ENCODE assay signal across 8 cellular contexts in the genomic region with DNA sequence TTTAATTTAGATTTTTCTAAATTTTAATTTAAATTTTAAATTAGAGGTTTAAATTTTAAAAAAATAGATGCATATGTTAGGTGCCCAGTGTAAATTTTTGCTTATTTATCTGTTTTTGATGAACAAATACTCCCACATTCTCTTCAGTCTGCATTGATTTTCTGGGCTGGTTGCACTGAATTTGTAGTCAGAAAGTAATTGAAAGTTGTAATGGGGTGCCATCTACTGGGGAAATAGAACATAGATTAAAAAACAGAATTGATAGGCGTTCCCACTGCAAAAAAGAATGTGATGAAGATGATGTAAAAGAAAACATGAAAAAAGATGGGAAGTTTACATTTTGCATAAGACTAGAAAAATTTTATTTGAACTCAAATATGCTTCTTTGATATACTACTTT. TPM values are rescaled to one million over a fixed set of nuclear protein-coding genes. Genes with fewer than 3 reads are reported as not detected.
A peak's percentile ranks its signal among the peaks of the same experiment; 100 is the strongest.
DNase-seq lines count a peak whose midpoint lies in the region; ATAC-seq and TF ChIP-seq lines count a peak whose summit lies in the region.

No MANE protein-coding gene starts in this region.

- H3K4me3 ChIP-seq in BJ (ENCODE audit: low read depth, low read length) (no peak overlapping the region), breast epithelium (no peak overlapping the region), mesendoderm (ENCODE audit: low read length) (no peak overlapping the region)

- no peak overlapping the region for H3K23ac ChIP-seq in mesendoderm (ENCODE audit: low read length)

- no peak for TF ChIP-seq POLR2A in breast epithelium (IDR thresholded peaks at IDR 0.05)

- WGBS in mesendoderm (ENCODE audit: extremely low coverage, insufficient coverage, low lambda C conversion rate): no CpG with 5 or more reads among the region's 1 CpG

- H3K4me2 ChIP-seq in mesendoderm (ENCODE audit: low read length): no peak overlapping the region

- no peaks in the 10 kb centered on the region for H3K9me3 ChIP-seq in breast epithelium

- H3K18ac ChIP-seq in mesendoderm (ENCODE audit: low read length): no peak overlapping the region

- H3K4ac ChIP-seq in mesendoderm (ENCODE audit: low read depth, low read length): no peak overlapping the region

- DNase-seq in BJ (ENCODE audit: low read depth) (no peak), NCI-H2227 (lab: John Stamatoyannopoulos, UW; ENCODE audit: unreplicated experiment) (peak; percentile 60), breast epithelium (ENCODE audit: low spot score in 2 of 2) (no peak), mesendoderm (peak; percentile 46)
- no peak for DNase-seq in activated T-cell treated with anti-CD3 and anti-CD28 coated beads, Interleukin-2, amount 50 U/mL, for 48 hours

- H3K4me1 ChIP-seq in breast epithelium (no peaks in the 10 kb centered on the region), mesendoderm (ENCODE audit: control insufficient read depth, low read depth, low read length) (no peaks in the 10 kb centered on the region)

- peak; percentile 55 for ATAC-seq in GM21825 (IDR thresholded peaks at IDR 0.05; ENCODE audit: unreplicated experiment)
- no peak for ATAC-seq in HG03280 (IDR thresholded peaks at IDR 0.05; ENCODE audit: unreplicated experiment)
- no peak for ATAC-seq in HG03159 (IDR thresholded peaks at IDR 0.05; ENCODE audit: unreplicated experiment)

- no peak overlapping the region for H2BK120ac ChIP-seq in mesendoderm (ENCODE audit: low read depth, low read length)

- no peaks in the 10 kb centered on the region for H3K36me3 ChIP-seq in BJ (ENCODE audit: control insufficient read depth, insufficient read depth, low read length)
- no peaks in the 10 kb centered on the region for H3K36me3 ChIP-seq in breast epithelium
- H3K36me3 ChIP-seq in mesendoderm (ENCODE audit: control insufficient read depth, insufficient read depth, low read length): no peaks in the 10 kb centered on the region

- no peak overlapping the region for H3K56ac ChIP-seq in mesendoderm (ENCODE audit: low read length)

- H2AK5ac ChIP-seq in mesendoderm (ENCODE audit: low read length): no peak overlapping the region

- TF ChIP-seq CTCF in BJ (IDR thresholded peaks at IDR 0.05; ENCODE audit: insufficient read depth, low read depth, low read length) (peak; percentile 54), breast epithelium (IDR thresholded peaks at IDR 0.05) (peak in 2 of 3 donors; percentile 34 to 45)

- H2BK15ac ChIP-seq in mesendoderm (replicated peaks; ENCODE audit: low read depth): no peak overlapping the region

- no peak overlapping the region for H3K9ac ChIP-seq in mesendoderm (ENCODE audit: low read length)

- no peak overlapping the region for H4K8ac ChIP-seq in mesendoderm (ENCODE audit: low read depth, low read length)

- intact Hi-C loops in breast epithelium (cut with DNase I; ENCODE audit: low total_unique reads): no loop called here

- H3K79me1 ChIP-seq in mesendoderm (ENCODE audit: low read length): no peaks in the 10 kb centered on the region

- H4K5ac ChIP-seq in mesendoderm (ENCODE audit: low read length): no peak overlapping the region

- H3K27me3 ChIP-seq in BJ (ENCODE audit: control insufficient read depth, insufficient read depth, low read length): no peaks in the 10 kb centered on the region
- H3K27me3 ChIP-seq in breast epithelium: no peaks in the 10 kb centered on the region
- H3K27me3 ChIP-seq in mesendoderm (ENCODE audit: insufficient read depth, low read length, poor library complexity): no peaks in the 10 kb centered on the region

- no peak overlapping the region for H2BK5ac ChIP-seq in mesendoderm (ENCODE audit: low read length)

- H3K27ac ChIP-seq in breast epithelium (no peak overlapping the region), mesendoderm (ENCODE audit: low read depth, low read length) (no peak overlapping the region)

- POLR2A ChIA-PET in BJ (lab: Charles Lee): no interaction called here

- CTCF ChIA-PET in BJ (lab: Yijun Ruan, JAX): no interaction called here

- no peaks in the 10 kb centered on the region for H3K79me2 ChIP-seq in mesendoderm (ENCODE audit: control insufficient read depth, insufficient read depth, low read length)

RNA-seq across cellular contexts. Expression of a gene that starts 51.7 kb away (rescaled TPM):
- 3.1 and 4.2 TPM in 2 replicates for polyA plus RNA-seq in BJ (2011; rRNA removed)
- 3.4 and 3.6 TPM in 2 replicates for polyA minus RNA-seq in BJ (2011; rRNA and poly(A)+ RNA removed)
- total RNA-seq in breast epithelium: 10 to 100 TPM in 1 of 3 donors, 1 to 10 TPM in 2; 3.1 to 11.5 (median 7.5) TPM
- 0.03 TPM for polyA plus RNA-seq in mesendoderm (2013, experiment 1 of 2)
- 0.03 TPM for polyA plus RNA-seq in mesendoderm (2013, experiment 2 of 2)

Comparison
In these comparisons a context has a peak if more than half of its experiments do, and no peak if none do; other contexts are left out.
1. DNase-seq: peak in NCI-H2227 (single experiment) and mesendoderm (single experiment); none in BJ (single experiment), breast epithelium (0 of 2) and activated T-cell treated with anti-CD3 and anti-CD28 coated beads, Interleukin-2, amount 50 U/mL, for 48 hours (0 of 2).